Comparison of ENCODE assay signal across 8 cellular contexts in the genomic region with DNA sequence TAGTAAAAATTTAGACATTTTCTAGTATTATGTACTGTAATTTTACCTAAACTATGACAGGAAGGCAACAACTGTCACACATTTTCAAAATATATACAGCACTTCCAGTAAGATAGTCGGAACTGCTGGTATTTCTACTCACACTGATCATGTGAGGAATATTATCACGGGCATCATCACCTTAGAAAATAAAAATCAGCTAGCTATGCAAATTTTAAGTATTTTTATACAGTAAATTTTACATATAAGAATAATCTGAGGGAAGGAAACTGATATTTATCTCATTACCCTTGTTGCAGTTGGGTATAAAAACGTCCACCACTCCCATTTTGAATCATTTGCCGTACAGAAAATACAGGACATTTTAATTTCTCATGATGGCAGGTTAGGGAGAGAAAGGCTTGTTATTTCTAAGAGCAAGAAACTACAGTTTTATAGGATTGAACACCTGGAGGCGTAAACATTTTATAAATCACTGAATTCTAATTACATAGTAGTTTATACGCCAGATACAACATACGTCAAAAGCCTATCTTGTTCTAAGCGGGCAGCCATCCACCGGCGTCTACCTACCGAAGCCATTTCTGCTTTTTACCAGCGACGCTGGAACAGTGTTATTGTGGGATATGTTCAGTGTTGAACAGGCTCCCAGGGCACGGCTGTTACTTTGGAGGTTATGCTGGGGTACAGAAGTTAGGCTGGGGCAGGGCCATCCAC. TPM values are rescaled to one million over a fixed set of nuclear protein-coding genes. Genes with fewer than 3 reads are reported as not detected.
DNase-seq lines count a peak whose midpoint lies in the region; ATAC-seq and TF ChIP-seq lines count a peak whose summit lies in the region.

No MANE protein-coding gene starts in this region.

- no peak for TF ChIP-seq CTCF in NB4 (IDR thresholded peaks at IDR 0.05; ENCODE audit: low read depth, low read length)

- no peaks in the 10 kb centered on the region for H3K9me3 Mint-ChIP-seq in activated naive CD8-positive, alpha-beta T cell treated with anti-CD3 and anti-CD28 coated beads, Interleukin-2, amount 10 ng/mL, durations not matched to agents 7 days and 5 days
- H3K9me3 Mint-ChIP-seq in stimulated activated naive B cell treated with anti-CD40 and anti-IgM and Interleukin-4, amounts not matched to agents 10 μg/mL and 1 μg/mL and 100 μg/mL, for 72 hours, result no peaks in the 10 kb centered on the region

- H3K27me3 Mint-ChIP-seq in activated naive CD8-positive, alpha-beta T cell treated with anti-CD3 and anti-CD28 coated beads, Interleukin-2, amount 10 ng/mL, durations not matched to agents 7 days and 5 days, result peaks cover 26% of the 10 kb centered on the region
- peaks cover 11 to 16% of the 10 kb centered on the region in 2 donors for H3K27me3 Mint-ChIP-seq in stimulated activated naive B cell treated with anti-CD40 and anti-IgM and Interleukin-4, amounts not matched to agents 10 μg/mL and 1 μg/mL and 100 μg/mL, for 72 hours

- POLR2A ChIA-PET in activated naive CD8-positive, alpha-beta T cell treated with anti-CD3 and anti-CD28 coated beads, Interleukin-2, amount 10 ng/mL, durations not matched to agents 7 days and 5 days (lab: Charles Lee), result interaction anchor here (4.3 kb wide), 1 partner anchor 32 kb away, joined by 30 read pairs; no protein-coding TSS in a partner anchor

- no peak for TF ChIP-seq POLR2A in NB4 (IDR thresholded peaks at IDR 0.05; ENCODE audit: extremely low read depth, insufficient read length)

- H3K36me3 Mint-ChIP-seq in activated naive CD8-positive, alpha-beta T cell treated with anti-CD3 and anti-CD28 coated beads, Interleukin-2, amount 10 ng/mL, durations not matched to agents 7 days and 5 days, result no peaks in the 10 kb centered on the region
- peaks cover 2 to 5% of the 10 kb centered on the region in 2 donors for H3K36me3 Mint-ChIP-seq in stimulated activated naive B cell treated with anti-CD40 and anti-IgM and Interleukin-4, amounts not matched to agents 10 μg/mL and 1 μg/mL and 100 μg/mL, for 72 hours

- no peak overlapping the region for H3K27ac Mint-ChIP-seq in activated naive CD8-positive, alpha-beta T cell treated with anti-CD3 and anti-CD28 coated beads, Interleukin-2, amount 10 ng/mL, durations not matched to agents 7 days and 5 days
- H3K27ac Mint-ChIP-seq in stimulated activated naive B cell treated with anti-CD40 and anti-IgM and Interleukin-4, amounts not matched to agents 10 μg/mL and 1 μg/mL and 100 μg/mL, for 72 hours, result peak overlapping the region; percentile 97

- H3K4me3 Mint-ChIP-seq in activated naive CD8-positive, alpha-beta T cell treated with anti-CD3 and anti-CD28 coated beads, Interleukin-2, amount 10 ng/mL, durations not matched to agents 7 days and 5 days, result peak overlapping the region; percentile 94
- H3K4me3 Mint-ChIP-seq in stimulated activated naive B cell treated with anti-CD40 and anti-IgM and Interleukin-4, amounts not matched to agents 10 μg/mL and 1 μg/mL and 100 μg/mL, for 72 hours, result peak overlapping the region; percentile 94 to 99

- ATAC-seq in activated naive CD8-positive, alpha-beta T cell treated with anti-CD3 and anti-CD28 coated beads, Interleukin-2, amount 10 ng/mL, durations not matched to agents 7 days and 5 days (ENCODE audit: low read depth), result peak; percentile 17
- ATAC-seq in stimulated activated naive B cell treated with anti-CD40 and anti-IgM and Interleukin-4, amounts not matched to agents 10 μg/mL and 1 μg/mL and 100 μg/mL, for 72 hours (replicated peaks), result no peak
- ATAC-seq in HG02981 (IDR thresholded peaks at IDR 0.05; ENCODE audit: unreplicated experiment), result no peak

- peak; percentile 55 for DNase-seq in NOMO-1 treated with DMSO at 0.1 percent for 48 hours (lab: John Stamatoyannopoulos, UW; ENCODE audit: unreplicated experiment)
- DNase-seq in NOMO-1 treated with dmso at 0.1 percent for 144 hours (lab: John Stamatoyannopoulos, UW; ENCODE audit: unreplicated experiment), result no peak
- DNase-seq in NB4 (ENCODE audit: low read depth), result no peak
- DNase-seq in activated naive CD8-positive, alpha-beta T cell treated with anti-CD3 and anti-CD28 coated beads, Interleukin-2, amount 10 ng/mL, durations not matched to agents 7 days and 5 days, result no peak
- DNase-seq in inferior parietal cortex (ENCODE audit: extremely low spot score), result peak; percentile 61
- DNase-seq in stimulated activated naive B cell treated with anti-CD40 and anti-IgM and Interleukin-4, amounts not matched to agents 10 μg/mL and 1 μg/mL and 100 μg/mL, for 72 hours, result no peak
- no peak for DNase-seq in activated CD4-positive, CD25-positive, alpha-beta regulatory T cell treated with anti-CD3 and anti-CD28 coated beads, Interleukin-2, amount 50 U/mL, for 72 hours

- H3K4me3 ChIP-seq in NB4 (ENCODE audit: low read depth, low read length), result peak overlapping the region; percentile 70

- H3K4me1 Mint-ChIP-seq in activated naive CD8-positive, alpha-beta T cell treated with anti-CD3 and anti-CD28 coated beads, Interleukin-2, amount 10 ng/mL, durations not matched to agents 7 days and 5 days, result peaks cover 22% of the 10 kb centered on the region
- peaks cover 8 to 18% of the 10 kb centered on the region in 2 donors for H3K4me1 Mint-ChIP-seq in stimulated activated naive B cell treated with anti-CD40 and anti-IgM and Interleukin-4, amounts not matched to agents 10 μg/mL and 1 μg/mL and 100 μg/mL, for 72 hours

RNA-seq across cellular contexts. Expression of a gene that starts 0.7 kb away (rescaled TPM):
- 10 to 100 TPM; 76.2 to 81.0 TPM for total RNA-seq in activated naive CD8-positive, alpha-beta T cell treated with anti-CD3 and anti-CD28 coated beads, Interleukin-2, amount 10 ng/mL, durations not matched to agents 7 days and 5 days

Comparison
In these comparisons a context has a peak if more than half of its experiments do, and no peak if none do; other contexts are left out.
1. DNase-seq: peak in NOMO-1 treated with DMSO at 0.1 percent for 48 hours (single experiment) and inferior parietal cortex (single experiment); none in NOMO-1 treated with dmso at 0.1 percent for 144 hours (single experiment), NB4 (single experiment), activated naive CD8-positive, alpha-beta T cell treated with anti-CD3 and anti-CD28 coated beads, Interleukin-2, amount 10 ng/mL, durations not matched to agents 7 days and 5 days (single experiment), stimulated activated naive B cell treated with anti-CD40 and anti-IgM and Interleukin-4, amounts not matched to agents 10 μg/mL and 1 μg/mL and 100 μg/mL, for 72 hours (single experiment) and activated CD4-positive, CD25-positive, alpha-beta regulatory T cell treated with anti-CD3 and anti-CD28 coated beads, Interleukin-2, amount 50 U/mL, for 72 hours (single experiment).